4 cellular contexts compared by ENCODE assay signal in the genomic region with DNA sequence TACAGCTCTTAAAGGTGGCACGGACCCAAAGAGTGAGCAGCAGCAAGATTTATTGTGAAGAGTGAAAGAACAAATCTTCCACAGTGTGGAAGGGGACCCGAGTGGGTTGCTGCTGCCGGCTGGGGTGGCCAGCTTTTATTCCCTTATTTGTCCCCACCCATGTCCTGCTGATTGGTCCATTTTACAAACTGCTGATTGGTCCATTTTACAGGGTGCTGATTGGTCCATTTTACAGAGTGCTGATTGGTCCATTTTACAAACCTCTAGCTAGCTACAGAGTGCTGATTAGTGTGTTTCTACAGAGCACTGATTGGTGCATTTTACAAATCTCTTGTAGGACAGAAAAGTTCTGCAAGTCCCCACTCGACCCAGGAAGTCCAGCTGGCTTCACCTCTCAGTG. TPM values are rescaled to one million over a fixed set of nuclear protein-coding genes. Genes with fewer than 3 reads are reported as not detected.
"Had no signal": no experiment of that assay in that cellular context is flagged by ENCODE, and none has a peak within 500 bp of the region (broad histone marks: within the 10 kb centered on the region; RNA-seq: fewer than 3 reads in every experiment).

No MANE protein-coding gene starts in this region.

RNA-seq across cellular contexts. Expression of a gene that starts 39.6 kb away (rescaled TPM):
- total RNA-seq: GM23248, H1, H7, H9 had no signal
